In genomic region chr17:42555122-42555622, GRCh38 we compare ENCODE assay signal across 8 cellular contexts. TPM values are rescaled to one million over a fixed set of nuclear protein-coding genes. Genes with fewer than 3 reads are reported as not detected.
DNase-seq lines count a peak whose midpoint lies in the region; ATAC-seq, FAIRE-seq and TF ChIP-seq lines count a peak whose summit lies in the region.

No MANE protein-coding gene starts in this region.

- TF ChIP-seq CTCF in AG04450 (IDR thresholded peaks at IDR 0.05; ENCODE audit: low read depth, low read length): no peak
- TF ChIP-seq CTCF in colonic mucosa (IDR thresholded peaks at IDR 0.05): no peak

- H3K27ac ChIP-seq in AG04450 (ENCODE audit: low read depth, low read length) (peak overlapping the region; percentile 57), Karpas-422 (ENCODE audit: low read length) (peak overlapping the region; percentile 66), colonic mucosa (peak overlapping the region; percentile 75), muscle layer of duodenum (ENCODE audit: low read length) (peak overlapping the region; percentile 86)

- H3K79me2 ChIP-seq in Karpas-422 (ENCODE audit: low read length): peaks cover 7% of the 10 kb centered on the region

- no peaks in the 10 kb centered on the region; the same call in 1 of the 2 replicates for H3K9me3 ChIP-seq in AG04450 (ENCODE audit: control insufficient read depth, insufficient read depth, low read length)
- no peaks in the 10 kb centered on the region for H3K9me3 ChIP-seq in Karpas-422 (ENCODE audit: low read length)
- H3K9me3 ChIP-seq in colonic mucosa: no peaks in the 10 kb centered on the region
- no peaks in the 10 kb centered on the region for H3K9me3 ChIP-seq in muscle layer of duodenum (ENCODE audit: control insufficient read depth in 1 of 2, low read length in 2 of 2)

- H3K9ac ChIP-seq in Karpas-422 (ENCODE audit: low read length) (peak overlapping the region; percentile 89), colonic mucosa (ENCODE audit: low read depth in 2 of 2, low read length in 2 of 2) (peak overlapping the region; percentile 91 to 94)

- TF ChIP-seq POLR2A in H54 (IDR thresholded peaks at IDR 0.05; ENCODE audit: low read depth, low read length): no peak

- FAIRE-seq in H54 (lab: Jason Lieb, UNC): no peak

- no peaks in the 10 kb centered on the region for H4K20me1 ChIP-seq in Karpas-422 (ENCODE audit: insufficient read depth, low read depth, low read length)

- POLR2A ChIA-PET in AG04450 (lab: Yijun Ruan, JAX): interaction anchor here (1.2 to 1.7 kb wide), 2 partner anchors 18 to 35 kb away, joined by 5 to 7 read pairs; no protein-coding TSS in a partner anchor

- peaks cover 22% of the 10 kb centered on the region for H3K4me1 ChIP-seq in Karpas-422 (ENCODE audit: low read length)
- peaks cover 4% of the 10 kb centered on the region for H3K4me1 ChIP-seq in colonic mucosa
- H3K4me1 ChIP-seq in muscle layer of duodenum (ENCODE audit: control insufficient read depth in 1 of 2, insufficient read depth in 2 of 2, low read length in 2 of 2): peaks cover 0 to 20% of the 10 kb centered on the region in 2 donors

- H3K9me2 ChIP-seq in Karpas-422 (replicated peaks; ENCODE audit: insufficient read depth, low read length): no peaks in the 10 kb centered on the region

- H3K36me3 ChIP-seq in Karpas-422 (ENCODE audit: insufficient read depth, low read length) (no peaks in the 10 kb centered on the region), colonic mucosa (no peaks in the 10 kb centered on the region), muscle layer of duodenum (ENCODE audit: control insufficient read depth in 1 of 2, insufficient read depth in 2 of 2, low read length in 2 of 2) (peaks cover 0 to 5% of the 10 kb centered on the region in 2 donors)

- H3K27me3 ChIP-seq in AG04450 (ENCODE audit: control insufficient read depth, insufficient read depth, low read length) (no peaks in the 10 kb centered on the region), Karpas-422 (ENCODE audit: low read length) (no peaks in the 10 kb centered on the region), colonic mucosa (no peaks in the 10 kb centered on the region), muscle layer of duodenum (ENCODE audit: low read depth, low read length) (no peaks in the 10 kb centered on the region)

- H3K4me2 ChIP-seq in Karpas-422 (ENCODE audit: low read depth, low read length, poor library complexity, severe bottlenecking): peak overlapping the region; percentile 89

- no peak for ATAC-seq in HG03139 (IDR thresholded peaks at IDR 0.05; ENCODE audit: unreplicated experiment)

- CTCF ChIA-PET in AG04450 (lab: Charles Lee): no interaction called here

- 0 out of 2 replicates have a peak overlapping the region, but pooled peaks have one; percentile 81 for H2AFZ ChIP-seq in Karpas-422 (ENCODE audit: low read length)

- intact Hi-C loops in colonic mucosa (cut with DNase I): no loop called here

- no peak for DNase-seq in AG04450 (ENCODE audit: low read depth, low spot score)
- no peak for DNase-seq in Karpas-422
- no peak for DNase-seq in colonic mucosa
- no peak for DNase-seq in H54 (ENCODE audit: insufficient read length, low spot score)
- no peak for DNase-seq in NCI-H2171 (lab: John Stamatoyannopoulos, UW)
- no peak for DNase-seq in anterior cingulate cortex (lab: John Stamatoyannopoulos, UW)

- H3K4me3 ChIP-seq in AG04450 (ENCODE audit: low read depth, low read length) (peak overlapping the region; percentile 90), Karpas-422 (ENCODE audit: low read length) (peak overlapping the region; percentile 83), colonic mucosa (peak overlapping the region; percentile 73), muscle layer of duodenum (ENCODE audit: low read depth in 1 of 2, low read length in 2 of 2) (peak overlapping the region; percentile 63 to 82)

RNA-seq across cellular contexts. Expression of gene HSD17B1, which starts 2.4 kb away (rescaled TPM):
- 0.87 and 1.4 TPM in 2 replicates for polyA plus RNA-seq in AG04450 (2011; rRNA removed)
- polyA minus RNA-seq in AG04450 (2011; rRNA and poly(A)+ RNA removed): 0.41 and 0.48 TPM in 2 replicates
- total RNA-seq in Karpas-422 (2014; rRNA removed; shearing (Covaris generic); ENCODE audit: low replicate concordance): 0.22 and 1.3 TPM in 2 replicates
- total RNA-seq in colonic mucosa: 1 to 10 TPM in 1 of 2 donors, under 1 TPM in 1; 0.88 to 1.7 TPM

RNA-seq across cellular contexts. Expression of gene COASY, which starts 6.8 kb away (rescaled TPM):
- 29.4 and 36.8 TPM in 2 replicates for polyA plus RNA-seq in AG04450 (2011; rRNA removed)
- 31.4 and 32.0 TPM in 2 replicates for polyA minus RNA-seq in AG04450 (2011; rRNA and poly(A)+ RNA removed)
- total RNA-seq in Karpas-422 (2014; rRNA removed; shearing (Covaris generic); ENCODE audit: low replicate concordance): 46.7 and 56.2 TPM in 2 replicates
- 100 to 1,000 TPM in 1 of 2 donors, 10 to 100 TPM in 1; 94.2 to 176 TPM for total RNA-seq in colonic mucosa

RNA-seq across cellular contexts. Expression of gene MLX, which starts 11.7 kb away (rescaled TPM):
- 35.4 and 38.2 TPM in 2 replicates for polyA plus RNA-seq in AG04450 (2011; rRNA removed)
- polyA minus RNA-seq in AG04450 (2011; rRNA and poly(A)+ RNA removed): 39.0 and 39.7 TPM in 2 replicates
- 33.0 and 42.4 TPM in 2 replicates for total RNA-seq in Karpas-422 (2014; rRNA removed; shearing (Covaris generic); ENCODE audit: low replicate concordance)
- 10 to 100 TPM; 79.6 to 83.0 TPM for total RNA-seq in colonic mucosa

RNA-seq across cellular contexts. Expression of gene NAGLU, which starts 19.1 kb away (rescaled TPM):
- polyA plus RNA-seq in AG04450 (2011; rRNA removed): 11.9 and 17.2 TPM in 2 replicates
- 9.9 and 16.9 TPM in 2 replicates for polyA minus RNA-seq in AG04450 (2011; rRNA and poly(A)+ RNA removed)
- total RNA-seq in Karpas-422 (2014; rRNA removed; shearing (Covaris generic); ENCODE audit: low replicate concordance): 40.0 and 71.8 TPM in 2 replicates
- total RNA-seq in colonic mucosa: 10 to 100 TPM; 27.8 to 38.6 TPM

RNA-seq across cellular contexts. Expression of gene PSMC3IP, which starts 22.4 kb away (rescaled TPM):
- polyA plus RNA-seq in AG04450 (2011; rRNA removed): 3.0 and 5.1 TPM in 2 replicates
- polyA minus RNA-seq in AG04450 (2011; rRNA and poly(A)+ RNA removed): 2.2 and 5.3 TPM in 2 replicates
- 5.3 and 7.9 TPM in 2 replicates for total RNA-seq in Karpas-422 (2014; rRNA removed; shearing (Covaris generic); ENCODE audit: low replicate concordance)
- total RNA-seq in colonic mucosa: 10 to 100 TPM in 1 of 2 donors, 1 to 10 TPM in 1; 2.2 to 11.6 TPM
